In the genomic region with DNA sequence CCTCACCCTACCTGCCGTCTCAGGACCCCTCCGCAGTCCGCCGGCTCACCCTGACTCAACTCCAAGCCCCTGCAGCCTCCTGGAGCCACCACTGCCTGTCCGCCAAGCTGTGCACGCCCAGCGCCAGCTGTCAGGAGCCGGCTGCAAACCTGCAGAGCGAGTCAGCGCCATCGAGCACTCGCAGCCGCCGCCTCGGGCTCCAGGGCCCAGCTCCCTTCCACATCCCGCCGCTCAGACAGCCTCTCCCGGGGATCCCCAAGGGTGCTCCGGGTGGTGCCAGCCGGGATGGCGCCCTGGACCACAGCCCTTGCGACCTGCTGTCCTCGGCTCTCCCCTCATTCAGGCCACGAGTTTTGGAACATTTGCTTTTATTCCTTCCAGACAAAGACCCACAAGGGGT, we compare ENCODE assay signal across 9 cellular contexts. TPM values are rescaled to one million over a fixed set of nuclear protein-coding genes. Genes with fewer than 3 reads are reported as not detected.
DNase-seq lines count a peak whose midpoint lies in the region; ATAC-seq and TF ChIP-seq lines count a peak whose summit lies in the region.
"Had no signal": no experiment of that assay in that cellular context is flagged by ENCODE, and none has a peak within 500 bp of the region (broad histone marks: within the 10 kb centered on the region; RNA-seq: fewer than 3 reads in every experiment).

No MANE protein-coding gene starts in this region.

- H3K27me3 ChIP-seq in CD4-positive, alpha-beta T cell (ENCODE audit: control insufficient read depth, insufficient read depth, low read length), result peaks cover 16% of the 10 kb centered on the region
- peaks cover 2% of the 10 kb centered on the region; the same call in 1 of the 2 replicates for H3K27me3 ChIP-seq in IMR-90 (ENCODE audit: control insufficient read depth, insufficient read depth, low read length)
- H3K27me3 ChIP-seq in ascending aorta, result no peaks in the 10 kb centered on the region
- no peaks in the 10 kb centered on the region for H3K27me3 ChIP-seq in muscle layer of duodenum (ENCODE audit: low read depth, low read length)
- no peaks in the 10 kb centered on the region for H3K27me3 ChIP-seq in hepatocyte

- H3K9me3 ChIP-seq in CD4-positive, alpha-beta T cell (ENCODE audit: control insufficient read depth, low read length), result no peaks in the 10 kb centered on the region
- H3K9me3 ChIP-seq in IMR-90 (ENCODE audit: control insufficient read depth, insufficient read depth, low read length), result no peaks in the 10 kb centered on the region
- no peaks in the 10 kb centered on the region for H3K9me3 ChIP-seq in ascending aorta
- H3K9me3 ChIP-seq in muscle layer of duodenum (ENCODE audit: control insufficient read depth in 1 of 2, low read length in 2 of 2), result no peaks in the 10 kb centered on the region
- no peaks in the 10 kb centered on the region for H3K9me3 ChIP-seq in hepatocyte (ENCODE audit: low read depth)
- H3K9me3 ChIP-seq: heart left ventricle had no signal

- H3K36me3 ChIP-seq in IMR-90 (ENCODE audit: control insufficient read depth, insufficient read depth, low read length) (no peaks in the 10 kb centered on the region), ascending aorta (no peaks in the 10 kb centered on the region), muscle layer of duodenum (ENCODE audit: control insufficient read depth in 1 of 2, insufficient read depth in 2 of 2, low read length in 2 of 2) (no peaks in the 10 kb centered on the region), hepatocyte (replicated peaks; ENCODE audit: insufficient read depth, low read depth) (no peaks in the 10 kb centered on the region)
- H3K36me3 ChIP-seq: heart left ventricle had no signal

- no peaks in the 10 kb centered on the region for H4K20me1 ChIP-seq in IMR-90 (ENCODE audit: insufficient read depth, low read length)
- no peaks in the 10 kb centered on the region for H4K20me1 ChIP-seq in hepatocyte (ENCODE audit: insufficient read depth, poor library complexity, severe bottlenecking)

- H4K8ac ChIP-seq in IMR-90 (ENCODE audit: low read depth in 2 of 2, low read length in 2 of 2), result peak overlapping the region in 1 of 2 experiments; percentile 75; a peak in 1 of 4 replicates

- no peaks in the 10 kb centered on the region for H3K9me1 ChIP-seq in IMR-90 (ENCODE audit: insufficient read depth, low read length)

- peaks cover 48% of the 10 kb centered on the region for H3K27me3 Mint-ChIP-seq in CD4-positive, alpha-beta T cell
- peaks cover 28% of the 10 kb centered on the region for H3K27me3 Mint-ChIP-seq in activated T-helper 2 cell treated with anti-CD3 and anti-CD28 coated beads, Interferon-gamma antibody, Interleukin-2, Interleukin-4, amounts not matched to agents 10 μg/mL and 5 μg/mL and 100 μg/mL, durations not matched to agents 14 hours and 24 hours and 36 hours (ENCODE audit: low read depth)

- no peak overlapping the region; the same call in 1 of the 2 replicates for H3K18ac ChIP-seq in IMR-90 (ENCODE audit: low read depth, low read length)

- no peak overlapping the region for H3K23ac ChIP-seq in IMR-90 (ENCODE audit: low read depth, low read length)

- no peaks in the 10 kb centered on the region for H3K79me1 ChIP-seq in IMR-90 (ENCODE audit: low read depth in 1 of 2, low read length in 2 of 2)

- no peak for TF ChIP-seq RAD21 in IMR-90 (IDR thresholded peaks at IDR 0.05; ENCODE audit: low read length)

- CTCF ChIA-PET in CD4-positive, alpha-beta T cell (lab: Charles Lee), result no interaction called here
- CTCF ChIA-PET in IMR-90 (lab: Yijun Ruan, JAX), result no interaction called here

- no peak overlapping the region for H3K9ac ChIP-seq in IMR-90 (ENCODE audit: low read depth, low read length)

- H2AFZ ChIP-seq in IMR-90 (replicated peaks; ENCODE audit: low read length, poor library complexity) (peak overlapping the region; percentile 85), hepatocyte (no peak overlapping the region)

- DNase-seq in CD4-positive, alpha-beta T cell, result no peak
- DNase-seq in IMR-90 (peak; percentile 47), ascending aorta (ENCODE audit: low spot score in 2 of 2) (no peak), SKM-1 (lab: John Stamatoyannopoulos, UW; ENCODE audit: unreplicated experiment) (no peak), hepatocyte (ENCODE audit: low spot score) (no peak)
- DNase-seq in activated T-helper 2 cell treated with anti-CD3 and anti-CD28 coated beads, Interferon-gamma antibody, Interleukin-2, Interleukin-4, amounts not matched to agents 10 μg/mL and 5 μg/mL and 100 μg/mL, durations not matched to agents 14 hours and 24 hours and 36 hours (ENCODE audit: low spot score), result no peak

- peak overlapping the region; percentile 84; the same call in 1 of the 2 replicates for H2AK5ac ChIP-seq in IMR-90 (ENCODE audit: low read depth, low read length)

- ATAC-seq in CD4-positive, alpha-beta T cell (ENCODE audit: poor library complexity), result peak; percentile 39
- peak; percentile 78 for ATAC-seq in IMR-90 (ENCODE audit: low read depth)
- ATAC-seq in HG03108 (IDR thresholded peaks at IDR 0.05; ENCODE audit: unreplicated experiment), result no peak

- H3K79me2 ChIP-seq in hepatocyte, result no peaks in the 10 kb centered on the region

- POLR2A ChIA-PET in CD4-positive, alpha-beta T cell (lab: Charles Lee), result interaction anchor here (1.8 kb wide), 1 partner anchor 112 kb away, joined by 9 read pairs; the partner anchor contains the start of gene PCIF1
- POLR2A ChIA-PET in IMR-90 (lab: Charles Lee; ENCODE audit: unreplicated experiment), result no interaction called here

- H3K4ac ChIP-seq in IMR-90 (ENCODE audit: low read depth, low read length), result peak overlapping the region; percentile 69

- H2BK15ac ChIP-seq in IMR-90 (ENCODE audit: low read depth, low read length), result no peak overlapping the region

- H3K36me3 Mint-ChIP-seq in CD4-positive, alpha-beta T cell (ENCODE audit: low read depth), result no peaks in the 10 kb centered on the region
- H3K36me3 Mint-ChIP-seq in activated T-helper 2 cell treated with anti-CD3 and anti-CD28 coated beads, Interferon-gamma antibody, Interleukin-2, Interleukin-4, amounts not matched to agents 10 μg/mL and 5 μg/mL and 100 μg/mL, durations not matched to agents 14 hours and 24 hours and 36 hours (ENCODE audit: low read depth), result no peaks in the 10 kb centered on the region

- H2BK120ac ChIP-seq in IMR-90 (ENCODE audit: low read depth, low read length), result peak overlapping the region; percentile 36

- TF ChIP-seq CTCF in CD4-positive, alpha-beta T cell (IDR thresholded peaks at IDR 0.05), result no peak
- TF ChIP-seq CTCF in IMR-90 (conservative IDR thresholded peaks at IDR 0.05; ENCODE audit: low read depth, low read length) (no peak), ascending aorta (IDR thresholded peaks at IDR 0.05) (no peak), hepatocyte (IDR thresholded peaks at IDR 0.05; ENCODE audit: poor library complexity) (no peak)

- H3K4me1 Mint-ChIP-seq in CD4-positive, alpha-beta T cell (ENCODE audit: low read depth), result peaks cover 10% of the 10 kb centered on the region
- peaks cover 11% of the 10 kb centered on the region for H3K4me1 Mint-ChIP-seq in activated T-helper 2 cell treated with anti-CD3 and anti-CD28 coated beads, Interferon-gamma antibody, Interleukin-2, Interleukin-4, amounts not matched to agents 10 μg/mL and 5 μg/mL and 100 μg/mL, durations not matched to agents 14 hours and 24 hours and 36 hours (ENCODE audit: low read depth)

- no TSS peak for BruUV-seq in IMR-90 (replicated peaks; lab: Mats Ljungman, UMichigan)

- H2AK9ac ChIP-seq in IMR-90 (replicated peaks; ENCODE audit: low read depth, low read length, poor library complexity), result peak overlapping the region; percentile 73

- 10% methylated on average over 10 of the region's 24 CpGs; no CpG with 5 or more reads in 1 of the 2 experiments for WGBS in IMR-90 (ENCODE audit: extremely low coverage in 2 of 2, insufficient read length in 1 of 2), 2 experiments
- WGBS in hepatocyte (ENCODE audit: low lambda C conversion rate, missing lambda C conversion rate), result 74% methylated on average over 23 of the region's 24 CpGs

- H3K4me1 ChIP-seq in IMR-90 (ENCODE audit: control insufficient read depth, insufficient read depth, low read length) (peaks cover 17% of the 10 kb centered on the region), ascending aorta (peaks cover 10 to 38% of the 10 kb centered on the region in 2 donors), muscle layer of duodenum (ENCODE audit: control insufficient read depth in 1 of 2, insufficient read depth in 2 of 2, low read length in 2 of 2) (peaks cover 0 to 34% of the 10 kb centered on the region in 2 donors), hepatocyte (ENCODE audit: insufficient read depth) (peaks cover 4% of the 10 kb centered on the region)

- H3K4me2 ChIP-seq in IMR-90 (ENCODE audit: low read depth, low read length) (peak overlapping the region; percentile 55; the same call in 1 of the 2 replicates), hepatocyte (no peak overlapping the region)

- no peak overlapping the region for H2BK5ac ChIP-seq in IMR-90 (ENCODE audit: low read depth, low read length, poor library complexity, severe bottlenecking)

- H3K27ac ChIP-seq in CD4-positive, alpha-beta T cell (ENCODE audit: low read depth, low read length), result no peak overlapping the region
- no peak overlapping the region for H3K27ac ChIP-seq in IMR-90 (ENCODE audit: insufficient read depth, low read length)
- H3K27ac ChIP-seq in ascending aorta, result peak overlapping the region; percentile 14 to 41
- no peak overlapping the region for H3K27ac ChIP-seq in muscle layer of duodenum (ENCODE audit: low read length)
- H3K27ac ChIP-seq in hepatocyte, result no peak overlapping the region
- H3K27ac ChIP-seq: heart left ventricle had no signal

- no peak overlapping the region for H4K91ac ChIP-seq in IMR-90 (ENCODE audit: insufficient read depth, low read depth, low read length)

- H3K9me2 ChIP-seq in hepatocyte (replicated peaks; ENCODE audit: insufficient read depth), result no peaks in the 10 kb centered on the region

- no peak overlapping the region for H3K4me3 Mint-ChIP-seq in CD4-positive, alpha-beta T cell
- H3K4me3 Mint-ChIP-seq in activated T-helper 2 cell treated with anti-CD3 and anti-CD28 coated beads, Interferon-gamma antibody, Interleukin-2, Interleukin-4, amounts not matched to agents 10 μg/mL and 5 μg/mL and 100 μg/mL, durations not matched to agents 14 hours and 24 hours and 36 hours (ENCODE audit: low read depth), result no peak overlapping the region

- peak overlapping the region; percentile 19; the same call in 1 of the 2 replicates for H4K5ac ChIP-seq in IMR-90 (ENCODE audit: low read depth, low read length)

- no peaks in the 10 kb centered on the region for H3K9me3 Mint-ChIP-seq in CD4-positive, alpha-beta T cell
- H3K9me3 Mint-ChIP-seq in activated T-helper 2 cell treated with anti-CD3 and anti-CD28 coated beads, Interferon-gamma antibody, Interleukin-2, Interleukin-4, amounts not matched to agents 10 μg/mL and 5 μg/mL and 100 μg/mL, durations not matched to agents 14 hours and 24 hours and 36 hours, result no peaks in the 10 kb centered on the region

- no peak overlapping the region for H2BK20ac ChIP-seq in IMR-90 (ENCODE audit: low read depth, low read length)

- in situ Hi-C loops in IMR-90 (cut with MboI; ENCODE audit: low sequenced_read_pairs), result no loop called here

- no peak for TF ChIP-seq POLR2A in IMR-90 (IDR thresholded peaks at IDR 0.05; ENCODE audit: low read depth, low read length)

- no peak overlapping the region for H3K56ac ChIP-seq in IMR-90 (ENCODE audit: extremely low read depth, insufficient read depth, low read length)

- H3K4me3 ChIP-seq in IMR-90 (ENCODE audit: insufficient read depth, low read depth, low read length) (no peak overlapping the region), ascending aorta (peak overlapping the region; percentile 13 to 50), muscle layer of duodenum (ENCODE audit: low read depth in 1 of 2, low read length in 2 of 2) (peak overlapping the region; percentile 21 to 34), hepatocyte (no peak overlapping the region)

- dilution Hi-C loops in IMR-90 (cut with HindIII; ENCODE audit: low sequenced_read_pairs, unreplicated experiment), result no loop called here

- no peak overlapping the region for H3K27ac Mint-ChIP-seq in CD4-positive, alpha-beta T cell
- H3K27ac Mint-ChIP-seq in activated T-helper 2 cell treated with anti-CD3 and anti-CD28 coated beads, Interferon-gamma antibody, Interleukin-2, Interleukin-4, amounts not matched to agents 10 μg/mL and 5 μg/mL and 100 μg/mL, durations not matched to agents 14 hours and 24 hours and 36 hours, result no peak overlapping the region

- intact Hi-C loops in CD4-positive, alpha-beta T cell (cut with DNase I, micrococcal nuclease), result no loop called here
- intact Hi-C loops in IMR-90 (cut with micrococcal nuclease), result no loop called here
- intact Hi-C loops in ascending aorta (cut with DNase I), result no loop called here
- intact Hi-C loops in activated T-helper 2 cell treated with anti-CD3 and anti-CD28 coated beads, Interferon-gamma antibody, Interleukin-2, Interleukin-4, amounts not matched to agents 10 μg/mL and 5 μg/mL and 100 μg/mL, durations not matched to agents 14 hours and 24 hours and 36 hours (cut with micrococcal nuclease), result no loop called here

- no peak overlapping the region for H3K14ac ChIP-seq in IMR-90 (replicated peaks; ENCODE audit: low read depth, low read length)

RNA-seq across cellular contexts. Expression of gene TNNC2, which starts 4.2 kb away (rescaled TPM):
- total RNA-seq in CD4-positive, alpha-beta T cell, result 1 to 10 TPM; 1.2 to 1.5 TPM
- 0.28 TPM in 1 of 2 replicates, not detected in the other for total RNA-seq in IMR-90 (2012; rRNA removed)
- polyA plus RNA-seq in IMR-90 (2012; rRNA removed), result 0.46 and 0.53 TPM in 2 replicates
- polyA plus RNA-seq in IMR-90 (2012; cell fraction: cytosol; rRNA removed), result 0.31 and 0.44 TPM in 2 replicates
- polyA plus RNA-seq in IMR-90 (2012; cell fraction: nucleus; rRNA removed; ENCODE audit: low replicate concordance), result 1.8 and 4.5 TPM in 2 replicates
- not detected for total RNA-seq in ascending aorta
- total RNA-seq in hepatocyte, result 0.63 TPM in 1 of 2 replicates, not detected in the other
- 0.51 and 1.8 TPM in 2 replicates for polyA plus RNA-seq in hepatocyte
- total RNA-seq in activated T-helper 2 cell treated with anti-CD3 and anti-CD28 coated beads, Interferon-gamma antibody, Interleukin-2, Interleukin-4, amounts not matched to agents 10 μg/mL and 5 μg/mL and 100 μg/mL, durations not matched to agents 14 hours and 24 hours and 36 hours, result 0.28 TPM in 1 of 2 replicates, not detected in the other
- total RNA-seq: heart left ventricle had no signal

RNA-seq across cellular contexts. Expression of gene UBE2C, which starts 10.4 kb away (rescaled TPM):
- total RNA-seq in CD4-positive, alpha-beta T cell, result under 1 TPM; 0.52 to 0.64 TPM
- total RNA-seq in IMR-90 (2012; rRNA removed) (43.4 and 43.6 TPM in 2 replicates), ascending aorta (not detected), hepatocyte (21.9 and 26.7 TPM in 2 replicates)
- polyA plus RNA-seq in IMR-90 (2012; rRNA removed) (120 and 124 TPM in 2 replicates), hepatocyte (46.9 and 49.0 TPM in 2 replicates)
- polyA plus RNA-seq in IMR-90 (2012; cell fraction: cytosol; rRNA removed), result 90.8 and 151 TPM in 2 replicates
- 24.4 and 32.9 TPM in 2 replicates for polyA plus RNA-seq in IMR-90 (2012; cell fraction: nucleus; rRNA removed; ENCODE audit: low replicate concordance)
- total RNA-seq in activated T-helper 2 cell treated with anti-CD3 and anti-CD28 coated beads, Interferon-gamma antibody, Interleukin-2, Interleukin-4, amounts not matched to agents 10 μg/mL and 5 μg/mL and 100 μg/mL, durations not matched to agents 14 hours and 24 hours and 36 hours, result 142 and 145 TPM in 2 replicates

RNA-seq across cellular contexts. Expression of gene SNX21, which starts 10.7 kb away (rescaled TPM):
- under 1 TPM; 0.36 to 0.89 TPM for total RNA-seq in CD4-positive, alpha-beta T cell
- total RNA-seq in IMR-90 (2012; rRNA removed), result 10.0 and 11.1 TPM in 2 replicates
- polyA plus RNA-seq in IMR-90 (2012; rRNA removed), result 17.9 and 19.2 TPM in 2 replicates
- polyA plus RNA-seq in IMR-90 (2012; cell fraction: cytosol; rRNA removed), result 29.5 and 31.6 TPM in 2 replicates
- polyA plus RNA-seq in IMR-90 (2012; cell fraction: nucleus; rRNA removed; ENCODE audit: low replicate concordance), result 25.5 and 46.9 TPM in 2 replicates
- 182 TPM for total RNA-seq in ascending aorta
- total RNA-seq in hepatocyte, result 19.3 and 30.0 TPM in 2 replicates
- 32.1 and 32.5 TPM in 2 replicates for polyA plus RNA-seq in hepatocyte
- total RNA-seq in activated T-helper 2 cell treated with anti-CD3 and anti-CD28 coated beads, Interferon-gamma antibody, Interleukin-2, Interleukin-4, amounts not matched to agents 10 μg/mL and 5 μg/mL and 100 μg/mL, durations not matched to agents 14 hours and 24 hours and 36 hours, result 1.5 and 2.0 TPM in 2 replicates

RNA-seq across cellular contexts. Expression of gene DNTTIP1, which starts 31.1 kb away (rescaled TPM):
- total RNA-seq in CD4-positive, alpha-beta T cell, result 10 to 100 TPM in 1 of 2 experiments, 1 to 10 TPM in 1; 9.3 to 10.4 TPM
- 17.8 and 19.4 TPM in 2 replicates for total RNA-seq in IMR-90 (2012; rRNA removed)
- polyA plus RNA-seq in IMR-90 (2012; rRNA removed), result 51.0 and 53.7 TPM in 2 replicates
- 54.6 and 56.6 TPM in 2 replicates for polyA plus RNA-seq in IMR-90 (2012; cell fraction: cytosol; rRNA removed)
- polyA plus RNA-seq in IMR-90 (2012; cell fraction: nucleus; rRNA removed; ENCODE audit: low replicate concordance), result 25.1 and 42.2 TPM in 2 replicates
- 4.6 TPM for total RNA-seq in ascending aorta
- 18.8 and 25.2 TPM in 2 replicates for total RNA-seq in hepatocyte
- 60.3 and 65.1 TPM in 2 replicates for polyA plus RNA-seq in hepatocyte
- total RNA-seq in activated T-helper 2 cell treated with anti-CD3 and anti-CD28 coated beads, Interferon-gamma antibody, Interleukin-2, Interleukin-4, amounts not matched to agents 10 μg/mL and 5 μg/mL and 100 μg/mL, durations not matched to agents 14 hours and 24 hours and 36 hours, result 30.7 and 35.2 TPM in 2 replicates

RNA-seq across cellular contexts. Expression of gene WFDC3, which starts 31.2 kb away (rescaled TPM):
- total RNA-seq in CD4-positive, alpha-beta T cell, result not detected
- total RNA-seq in IMR-90 (2012; rRNA removed) (0.18 TPM in 1 of 2 replicates, not detected in the other), ascending aorta (not detected), hepatocyte (0.72 and 2.6 TPM in 2 replicates)
- polyA plus RNA-seq in IMR-90 (2012; rRNA removed) (0.87 and 1.4 TPM in 2 replicates), hepatocyte (9.9 and 16.8 TPM in 2 replicates)
- polyA plus RNA-seq in IMR-90 (2012; cell fraction: cytosol; rRNA removed), result 0.52 and 2.9 TPM in 2 replicates
- 0.23 and 1.6 TPM in 2 replicates for polyA plus RNA-seq in IMR-90 (2012; cell fraction: nucleus; rRNA removed; ENCODE audit: low replicate concordance)
- total RNA-seq in activated T-helper 2 cell treated with anti-CD3 and anti-CD28 coated beads, Interferon-gamma antibody, Interleukin-2, Interleukin-4, amounts not matched to agents 10 μg/mL and 5 μg/mL and 100 μg/mL, durations not matched to agents 14 hours and 24 hours and 36 hours, result 0.39 TPM in 1 of 2 replicates, not detected in the other

Comparison
In these comparisons a context has a peak if more than half of its experiments do, and no peak if none do; other contexts are left out.
1. H3K27ac ChIP-seq: peak in ascending aorta (2 of 2); none in CD4-positive, alpha-beta T cell (single experiment), IMR-90 (single experiment), muscle layer of duodenum (single experiment) and hepatocyte (single experiment).
2. H3K4me3 ChIP-seq: peak in ascending aorta (2 of 2) and muscle layer of duodenum (2 of 2); none in IMR-90 (single experiment) and hepatocyte (single experiment).
3. RNA of gene UBE2C, which starts 10.4 kb away (total RNA-seq): 142 to 145 TPM in activated T-helper 2 cell treated with anti-CD3 and anti-CD28 coated beads, Interferon-gamma antibody, Interleukin-2, Interleukin-4, amounts not matched to agents 10 μg/mL and 5 μg/mL and 100 μg/mL, durations not matched to agents 14 hours and 24 hours and 36 hours, 43.4 to 43.6 TPM in IMR-90 and 21.9 to 26.7 TPM in hepatocyte; 0.52 to 0.64 TPM in CD4-positive, alpha-beta T cell and not detected in ascending aorta (single experiment); every median in the first group is over 10 times any median in the second.